ENCODE assay signal across 35 cellular contexts in genomic region chr4:154495867-154496266, GRCh38. TPM values are rescaled to one million over a fixed set of nuclear protein-coding genes. Genes with fewer than 3 reads are reported as not detected.
"Had no signal": no experiment of that assay in that cellular context is flagged by ENCODE, and none has a peak within 500 bp of the region (broad histone marks: within the 10 kb centered on the region; RNA-seq: fewer than 3 reads in every experiment).

No MANE protein-coding gene starts in this region.

- H3K4me3 ChIP-seq: MG63 had no signal

- H3K4me2 ChIP-seq: KMS-11 had no signal

- H3K36me3 ChIP-seq: MG63 had no signal

- H3K9ac ChIP-seq: KMS-11 had no signal

- DNase-seq: Karpas-422, Kasumi-1, MG63, MM.1S, MV-4-11, NCI-H1048, NCI-H1092, NCI-H1092 treated with DMSO at 0.1 percent for 48 hours, NCI-H1105, NCI-H1105 treated with DMSO at 0.1 percent for 48 hours, NCI-H1417, NCI-H1417 treated with DMSO at 0.1 percent for 48 hours, NCI-H1436, NCI-H1436 treated with DMSO at 0.1 percent for 48 hours, NCI-H146, NCI-H1694, NCI-H1694 treated with DMSO at 0.1 percent for 48 hours, NCI-H187, NCI-H1930, NCI-H2029, NCI-H2029 treated with DMSO at 0.1 percent for 48 hours, NCI-H2081, NCI-H2107, NCI-H2171, NCI-H2171 treated with DMSO at 0.1 percent for 48 hours, NCI-H2227 treated with DMSO at 0.1 percent for 48 hours, NCI-H226, NCI-H345, NCI-H446, NCI-H446 treated with DMSO at 0.1 percent for 48 hours, NCI-H510A, NCI-H510A treated with DMSO at 0.1 percent for 48 hours, NCI-H524 had no signal

- H3K9me3 ChIP-seq: MG63 had no signal

- H3K27me3 ChIP-seq: MG63 had no signal

- H3K27ac ChIP-seq: KMS-11 had no signal

RNA-seq across cellular contexts. Expression of gene DCHS2, which starts 4.3 kb away (rescaled TPM):
- total RNA-seq: LHCN-M2 had no signal
